ENCODE assay signal across 20 cellular contexts in genomic region chr6:163369122-163369521, GRCh38.
"Had no signal": no experiment of that assay in that cellular context is flagged by ENCODE, and none has a peak within 500 bp of the region (broad histone marks: within the 10 kb centered on the region; RNA-seq: fewer than 3 reads in every experiment).

No MANE protein-coding gene starts in this region.

- H3K36me3 ChIP-seq: esophagus muscularis mucosa, gastrocnemius medialis, left ventricle myocardium inferior, lower lobe of right lung, pancreas had no signal

- H3K27ac ChIP-seq: epithelial cell of prostate, esophagus muscularis mucosa, gastrocnemius medialis, left ventricle myocardium inferior, pancreas had no signal

- ATAC-seq: effector memory CD8-positive, alpha-beta T cell; gastrocnemius medialis; left cardiac atrium; natural killer cell treated with Interleukin-12 subunit alpha and Interleukin-12 subunit beta and Interleukin-15 and Interleukin-18, amount 100 ng/mL, for 72 hours; pancreas; right cardiac atrium; stimulated activated memory B cell treated with anti-CD40 and anti-IgM and Interleukin-4, amounts not matched to agents 10 μg/mL and 1 μg/mL and 100 μg/mL, for 72 hours; stimulated activated naive CD8-positive, alpha-beta T cell treated with anti-CD3 and anti-CD28 coated beads, Interleukin-15, amount 100 ng/mL, for 72 hours had no signal

- H3K4me3 ChIP-seq: esophagus muscularis mucosa, gastrocnemius medialis, left ventricle myocardium inferior, lower lobe of right lung, pancreas had no signal

- H3K4me3 Mint-ChIP-seq: effector memory CD8-positive, alpha-beta T cell; natural killer cell treated with Interleukin-12 subunit alpha and Interleukin-12 subunit beta and Interleukin-15 and Interleukin-18, amount 100 ng/mL, for 72 hours; stimulated activated memory B cell treated with anti-CD40 and anti-IgM and Interleukin-4, amounts not matched to agents 10 μg/mL and 1 μg/mL and 100 μg/mL, for 72 hours; stimulated activated naive CD8-positive, alpha-beta T cell treated with anti-CD3 and anti-CD28 coated beads, Interleukin-15, amount 100 ng/mL, for 72 hours had no signal

- H3K9me3 Mint-ChIP-seq: effector memory CD8-positive, alpha-beta T cell; natural killer cell treated with Interleukin-12 subunit alpha and Interleukin-12 subunit beta and Interleukin-15 and Interleukin-18, amount 100 ng/mL, for 72 hours; stimulated activated memory B cell treated with anti-CD40 and anti-IgM and Interleukin-4, amounts not matched to agents 10 μg/mL and 1 μg/mL and 100 μg/mL, for 72 hours; stimulated activated naive CD8-positive, alpha-beta T cell treated with anti-CD3 and anti-CD28 coated beads, Interleukin-15, amount 100 ng/mL, for 72 hours had no signal

- H3K9me3 ChIP-seq: esophagus muscularis mucosa, gastrocnemius medialis, left ventricle myocardium inferior, lower lobe of right lung, pancreas had no signal

- H3K27ac Mint-ChIP-seq: progenitor cell of endocrine pancreas; stimulated activated memory B cell treated with anti-CD40 and anti-IgM and Interleukin-4, amounts not matched to agents 10 μg/mL and 1 μg/mL and 100 μg/mL, for 72 hours; stimulated activated naive CD8-positive, alpha-beta T cell treated with anti-CD3 and anti-CD28 coated beads, Interleukin-15, amount 100 ng/mL, for 72 hours had no signal

- DNase-seq: effector memory CD8-positive, alpha-beta T cell; gastrocnemius medialis; left cardiac atrium; left ventricle myocardium inferior; lower lobe of right lung; mesenchymal stem cell; midbrain; occipital lobe; pancreas; right cardiac atrium; stimulated activated CD4-positive, alpha-beta T cell treated with anti-CD3 and anti-CD28 coated beads, Interleukin-15, amount 100 ng/mL, for 24 hours; stimulated activated CD4-positive, alpha-beta T cell treated with anti-CD3 and anti-CD28 coated beads, Interleukin-1b, Interleukin-23, amount 100 ng/mL, for 48 hours; stimulated activated CD4-positive, alpha-beta T cell treated with anti-CD3 and anti-CD28 coated beads, Interleukin-4, amount 100 ng/mL, for 24 hours; stimulated activated naive CD8-positive, alpha-beta T cell treated with anti-CD3 and anti-CD28 coated beads, Interleukin-15, amount 100 ng/mL, for 72 hours; trophoblast cell had no signal

- H3K36me3 Mint-ChIP-seq: natural killer cell treated with Interleukin-12 subunit alpha and Interleukin-12 subunit beta and Interleukin-15 and Interleukin-18, amount 100 ng/mL, for 72 hours; stimulated activated memory B cell treated with anti-CD40 and anti-IgM and Interleukin-4, amounts not matched to agents 10 μg/mL and 1 μg/mL and 100 μg/mL, for 72 hours had no signal

- H3K27me3 ChIP-seq: gastrocnemius medialis, pancreas had no signal

- H3K4me1 Mint-ChIP-seq: stimulated activated memory B cell treated with anti-CD40 and anti-IgM and Interleukin-4, amounts not matched to agents 10 μg/mL and 1 μg/mL and 100 μg/mL, for 72 hours had no signal

- H3K4me1 ChIP-seq: gastrocnemius medialis had no signal
